In genomic region chr14:39154594-39155189, GRCh38 we compare ENCODE assay signal across 30 cellular contexts.
"Had no signal": no experiment of that assay in that cellular context is flagged by ENCODE, and none has a peak within 500 bp of the region (broad histone marks: within the 10 kb centered on the region; RNA-seq: fewer than 3 reads in every experiment).

No MANE protein-coding gene starts in this region.

- H3K27ac Mint-ChIP-seq: activated CD4-positive, alpha-beta T cell treated with anti-CD3 and anti-CD28 coated beads, Interleukin-2, amount 10 ng/mL, durations not matched to agents 24 days and 14 days; activated CD8-positive, alpha-beta T cell treated with anti-CD3 and anti-CD28 coated beads, Interleukin-2, amount 10 ng/mL, durations not matched to agents 7 days and 5 days; activated naive CD4-positive, alpha-beta T cell treated with anti-CD3 and anti-CD28 coated beads, Interleukin-2, amount 10 ng/mL, durations not matched to agents 7 days and 5 days; activated naive CD8-positive, alpha-beta T cell; activated naive CD8-positive, alpha-beta T cell treated with anti-CD3 and anti-CD28 coated beads, Interleukin-2, amount 50 U/mL, for 24 hours; brain had no signal

- H3K27me3 Mint-ChIP-seq: activated CD4-positive, alpha-beta T cell treated with anti-CD3 and anti-CD28 coated beads, Interleukin-2, amount 10 ng/mL, durations not matched to agents 24 days and 14 days; activated naive CD4-positive, alpha-beta T cell treated with anti-CD3 and anti-CD28 coated beads, Interleukin-2, amount 10 ng/mL, durations not matched to agents 7 days and 5 days; activated naive CD8-positive, alpha-beta T cell; activated naive CD8-positive, alpha-beta T cell treated with anti-CD3 and anti-CD28 coated beads, Interleukin-2, amount 50 U/mL, for 24 hours; brain had no signal

- H3K27ac ChIP-seq: KMS-11, PC-9, RWPE1 had no signal

- H3K4me3 Mint-ChIP-seq: activated CD4-positive, alpha-beta T cell treated with anti-CD3 and anti-CD28 coated beads, Interleukin-2, amount 10 ng/mL, durations not matched to agents 24 days and 14 days; activated CD8-positive, alpha-beta T cell treated with anti-CD3 and anti-CD28 coated beads, Interleukin-2, amount 10 ng/mL, durations not matched to agents 7 days and 5 days; activated naive CD4-positive, alpha-beta T cell treated with anti-CD3 and anti-CD28 coated beads, Interleukin-2, amount 10 ng/mL, durations not matched to agents 7 days and 5 days; activated naive CD8-positive, alpha-beta T cell; activated naive CD8-positive, alpha-beta T cell treated with anti-CD3 and anti-CD28 coated beads, Interleukin-2, amount 50 U/mL, for 24 hours; brain had no signal

- H3K9me3 Mint-ChIP-seq: activated CD4-positive, alpha-beta T cell treated with anti-CD3 and anti-CD28 coated beads, Interleukin-2, amount 10 ng/mL, durations not matched to agents 24 days and 14 days; activated naive CD4-positive, alpha-beta T cell treated with anti-CD3 and anti-CD28 coated beads, Interleukin-2, amount 10 ng/mL, durations not matched to agents 7 days and 5 days; activated naive CD8-positive, alpha-beta T cell treated with anti-CD3 and anti-CD28 coated beads, Interleukin-2, amount 50 U/mL, for 24 hours; brain had no signal

- H3K9ac ChIP-seq: KMS-11 had no signal

- H2AFZ ChIP-seq: PC-9 had no signal

- FAIRE-seq: bronchial epithelial cell, RCC 7860 had no signal

- DNase-seq: activated CD4-positive, alpha-beta T cell treated with anti-CD3 and anti-CD28 coated beads, Interleukin-2, amount 10 ng/mL, durations not matched to agents 24 days and 14 days; activated CD4-positive, alpha-beta T cell treated with anti-CD3 and anti-CD28 coated beads, Interleukin-2, amount 50 U/mL, for 48 hours; activated CD8-positive, alpha-beta T cell treated with anti-CD3 and anti-CD28 coated beads, Interleukin-2, amount 10 ng/mL, durations not matched to agents 7 days and 5 days; activated effector memory CD4-positive, alpha-beta T cell treated with Interleukin-2 at 50 U/mL for 16 hours; activated naive CD4-positive, alpha-beta T cell treated with anti-CD3 and anti-CD28 coated beads, Interleukin-2, amount 10 ng/mL, durations not matched to agents 7 days and 5 days; activated naive CD8-positive, alpha-beta T cell treated with anti-CD3 and anti-CD28 coated beads, Interleukin-2, amount 50 U/mL, for 24 hours; activated T-cell treated with anti-CD3 and anti-CD28 coated beads, Interleukin-2, amount 50 U/mL, for 48 hours; anterior cingulate cortex; caudate nucleus; cerebellar nuclear complex; MM.1S; NCI-H1105; NCI-H1417 treated with DMSO at 0.1 percent for 48 hours; NCI-H1930; NCI-H2081 treated with DMSO at 0.1 percent for 48 hours; NCI-H226; NCI-H446 treated with DMSO at 0.1 percent for 48 hours; NCI-H524; NCI-H69; PC-9; SW 1271; T-helper 1 cell; T1000 had no signal

- H3K36me3 Mint-ChIP-seq: activated naive CD8-positive, alpha-beta T cell had no signal

- H3K4me3 ChIP-seq: PC-9 had no signal

- H3K4me1 Mint-ChIP-seq: activated CD4-positive, alpha-beta T cell treated with anti-CD3 and anti-CD28 coated beads, Interleukin-2, amount 10 ng/mL, durations not matched to agents 24 days and 14 days; activated naive CD4-positive, alpha-beta T cell treated with anti-CD3 and anti-CD28 coated beads, Interleukin-2, amount 10 ng/mL, durations not matched to agents 7 days and 5 days; activated naive CD8-positive, alpha-beta T cell treated with anti-CD3 and anti-CD28 coated beads, Interleukin-2, amount 50 U/mL, for 24 hours; brain had no signal

- H3K4me2 ChIP-seq: KMS-11, PC-9 had no signal

- ATAC-seq: activated CD8-positive, alpha-beta T cell treated with anti-CD3 and anti-CD28 coated beads, Interleukin-2, amount 10 ng/mL, durations not matched to agents 7 days and 5 days; activated naive CD8-positive, alpha-beta T cell treated with anti-CD3 and anti-CD28 coated beads, Interleukin-2, amount 50 U/mL, for 24 hours; Right ventricle myocardium inferior had no signal
